ENCODE assay signal across 21 cellular contexts in the genomic region with DNA sequence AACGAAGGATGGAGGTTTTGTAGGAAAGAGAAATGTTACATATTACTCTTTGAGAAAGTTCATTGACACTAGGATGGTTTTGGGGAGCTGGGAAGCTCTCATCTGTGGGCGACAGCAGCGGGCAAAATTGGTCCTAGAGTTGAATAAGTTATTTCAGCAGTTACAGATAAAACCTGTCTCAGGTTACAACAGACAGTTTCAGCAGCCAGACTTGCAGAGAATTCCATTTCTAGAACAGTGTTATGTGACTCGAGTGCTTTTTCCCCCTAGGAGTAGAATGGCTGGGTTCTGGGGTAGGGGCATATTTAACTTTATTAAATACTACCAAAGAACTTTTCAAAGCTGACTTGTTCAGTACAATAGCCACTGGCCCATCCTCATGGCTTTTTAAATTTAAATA.
"Had no signal": no experiment of that assay in that cellular context is flagged by ENCODE, and none has a peak within 500 bp of the region (broad histone marks: within the 10 kb centered on the region; RNA-seq: fewer than 3 reads in every experiment).

No MANE protein-coding gene starts in this region.

- H3K27ac Mint-ChIP-seq: natural killer cell; nephron; neural progenitor cell; stimulated activated effector memory CD8-positive, alpha-beta T cell treated with anti-CD3 and anti-CD28 coated beads, Interleukin-12 subunit alpha, Interleukin-12 subunit beta, amount 100 ng/mL, for 72 hours; stimulated activated naive B cell treated with anti-CD40 and anti-IgM and Interleukin-4, amounts not matched to agents 10 μg/mL and 1 μg/mL and 100 μg/mL, for 72 hours; stimulated activated naive CD8-positive, alpha-beta T cell treated with anti-CD3 and anti-CD28 coated beads, Interleukin-15, Interleukin-2, amounts not matched to agents 100 ng/mL and 50 ng/mL, for 24 hours had no signal

- DNase-seq: natural killer cell; occipital lobe; pancreas; right cardiac atrium; right lobe of liver; sigmoid colon; small intestine; stimulated activated CD4-positive, alpha-beta T cell treated with anti-CD3 and anti-CD28 coated beads, Interleukin-15, amount 100 ng/mL, for 24 hours; stimulated activated CD4-positive, alpha-beta T cell treated with anti-CD3 and anti-CD28 coated beads, Interleukin-2, amount 100 ng/mL, for 24 hours; stimulated activated CD4-positive, alpha-beta T cell treated with anti-CD3 and anti-CD28 coated beads, Interleukin-2, amount 100 ng/mL, for 48 hours; stimulated activated CD4-positive, alpha-beta T cell treated with anti-CD3 and anti-CD28 coated beads, Interleukin-4, amount 100 ng/mL, for 24 hours; stimulated activated naive B cell treated with anti-CD40 and anti-IgM and Interleukin-4, amounts not matched to agents 10 μg/mL and 1 μg/mL and 100 μg/mL, for 72 hours; stimulated activated naive CD4-positive, alpha-beta T cell treated with Interleukin-2 at 50 U/mL for 16 hours; stomach; thyroid gland; trophoblast cell; upper lobe of left lung had no signal

- H3K4me3 Mint-ChIP-seq: natural killer cell; nephron; neural progenitor cell; stimulated activated effector memory CD8-positive, alpha-beta T cell treated with anti-CD3 and anti-CD28 coated beads, Interleukin-12 subunit alpha, Interleukin-12 subunit beta, amount 100 ng/mL, for 72 hours; stimulated activated naive B cell treated with anti-CD40 and anti-IgM and Interleukin-4, amounts not matched to agents 10 μg/mL and 1 μg/mL and 100 μg/mL, for 72 hours; stimulated activated naive CD8-positive, alpha-beta T cell treated with anti-CD3 and anti-CD28 coated beads, Interleukin-15, Interleukin-2, amounts not matched to agents 100 ng/mL and 50 ng/mL, for 24 hours had no signal

- H3K4me1 Mint-ChIP-seq: stimulated activated naive B cell treated with anti-CD40 and anti-IgM and Interleukin-4, amounts not matched to agents 10 μg/mL and 1 μg/mL and 100 μg/mL, for 72 hours had no signal

- H3K9me3 Mint-ChIP-seq: natural killer cell; stimulated activated effector memory CD8-positive, alpha-beta T cell treated with anti-CD3 and anti-CD28 coated beads, Interleukin-12 subunit alpha, Interleukin-12 subunit beta, amount 100 ng/mL, for 72 hours had no signal

- H3K27me3 Mint-ChIP-seq: stimulated activated naive CD8-positive, alpha-beta T cell treated with anti-CD3 and anti-CD28 coated beads, Interleukin-15, Interleukin-2, amounts not matched to agents 100 ng/mL and 50 ng/mL, for 24 hours had no signal

- H3K36me3 Mint-ChIP-seq: natural killer cell; neural progenitor cell; stimulated activated effector memory CD8-positive, alpha-beta T cell treated with anti-CD3 and anti-CD28 coated beads, Interleukin-12 subunit alpha, Interleukin-12 subunit beta, amount 100 ng/mL, for 72 hours; stimulated activated naive B cell treated with anti-CD40 and anti-IgM and Interleukin-4, amounts not matched to agents 10 μg/mL and 1 μg/mL and 100 μg/mL, for 72 hours had no signal
